ENCODE assay signal across 8 cellular contexts in the genomic region with DNA sequence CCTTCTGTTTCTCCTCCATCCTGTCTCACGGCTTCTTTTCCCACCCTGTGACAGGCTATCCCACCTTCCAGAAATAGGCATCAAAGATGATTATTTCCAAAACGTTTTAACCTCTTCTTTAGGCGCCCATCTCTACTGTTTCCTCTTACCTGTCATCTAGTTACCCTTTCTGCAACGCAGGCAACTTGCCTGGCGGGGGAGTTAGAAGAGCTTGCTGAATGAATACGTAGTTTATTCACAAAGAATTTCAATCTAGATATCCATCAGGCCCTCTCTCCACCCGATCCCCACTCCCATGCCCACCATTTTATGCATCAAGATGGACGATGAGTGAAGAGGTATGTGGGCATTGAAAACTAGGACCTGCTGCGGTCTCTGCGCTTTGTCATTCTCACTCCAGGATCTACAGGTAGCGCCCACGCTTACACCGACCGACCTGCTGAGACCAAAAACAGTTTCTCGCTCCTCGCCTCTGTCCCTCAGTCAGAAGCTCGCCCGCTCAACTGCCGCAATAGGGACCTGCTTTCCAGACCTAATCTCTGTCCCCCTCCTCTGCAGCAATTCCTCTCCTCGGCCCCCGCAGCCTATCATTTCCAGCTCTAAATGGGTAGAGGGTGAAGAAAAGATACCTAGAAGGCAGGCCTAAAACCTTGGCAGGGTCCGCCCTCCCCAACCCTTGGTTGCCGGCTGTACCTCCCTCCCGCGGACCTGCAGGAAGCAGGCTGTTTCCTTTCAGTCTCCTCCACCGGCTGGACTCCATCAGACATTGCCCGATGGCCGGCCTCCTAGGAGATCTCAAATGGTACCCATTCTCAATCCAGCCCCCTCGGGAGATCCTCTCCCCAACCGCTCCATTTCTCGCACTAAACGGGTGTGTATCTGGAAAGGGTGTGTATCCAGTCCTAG. TPM values are rescaled to one million over a fixed set of nuclear protein-coding genes. Genes with fewer than 3 reads are reported as not detected.
DNase-seq lines count a peak whose midpoint lies in the region; ATAC-seq and TF ChIP-seq lines count a peak whose summit lies in the region.

No MANE protein-coding gene starts in this region.

- POLR2A ChIA-PET in activated B cell treated with CpG ODN at 0.5 μM for 24 hours (lab: Charles Lee): interaction anchor here (1.5 kb wide), 1 partner anchor 224 kb away, joined by 8 read pairs; the partner anchor contains the start of gene ZMAT1

- H3K27ac Mint-ChIP-seq in activated B cell treated with CpG ODN at 0.5 μM for 24 hours (peak overlapping the region; percentile 75), nephron (peak overlapping the region; percentile 44 to 82 (median 78))

- H3K36me3 Mint-ChIP-seq in activated B cell treated with CpG ODN at 0.5 μM for 24 hours (ENCODE audit: low read depth) (no peaks in the 10 kb centered on the region), nephron (ENCODE audit: low read depth) (no peaks in the 10 kb centered on the region)

- intact Hi-C loops in activated B cell treated with CpG ODN at 0.5 μM for 24 hours (cut with micrococcal nuclease): loop anchor here (5.0 kb wide), 1 partner anchor 502 kb away; no protein-coding TSS in a partner anchor

- peaks cover 4% of the 10 kb centered on the region for H3K27me3 Mint-ChIP-seq in activated B cell treated with CpG ODN at 0.5 μM for 24 hours
- peaks cover 24% of the 10 kb centered on the region for H3K27me3 Mint-ChIP-seq in nephron (ENCODE audit: low read depth)

- no peaks in the 10 kb centered on the region for H3K9me3 Mint-ChIP-seq in activated B cell treated with CpG ODN at 0.5 μM for 24 hours
- H3K9me3 Mint-ChIP-seq in nephron: peaks cover 7% of the 10 kb centered on the region

- H3K4me1 Mint-ChIP-seq in activated B cell treated with CpG ODN at 0.5 μM for 24 hours: peaks cover 16% of the 10 kb centered on the region
- H3K4me1 Mint-ChIP-seq in nephron: no peaks in the 10 kb centered on the region

- DNase-seq in activated B cell treated with CpG ODN at 0.5 μM for 24 hours (no peak), T1000 (lab: John Stamatoyannopoulos, UW) (no peak), NK-92 (lab: John Stamatoyannopoulos, UW; ENCODE audit: unreplicated experiment) (no peak), H4 (ENCODE audit: low spot score) (no peak)
- peak; percentile 1 for DNase-seq in effector CD8-positive, alpha-beta T cell (lab: John Stamatoyannopoulos, UW)

- CTCF ChIA-PET in activated B cell treated with CpG ODN at 0.5 μM for 24 hours (lab: Charles Lee): no interaction called here

- H3K4me3 Mint-ChIP-seq in activated B cell treated with CpG ODN at 0.5 μM for 24 hours: peak overlapping the region; percentile 89
- H3K4me3 Mint-ChIP-seq in nephron: peak overlapping the region; percentile 92 to 96 (median 94)

- ATAC-seq in GM19023 (IDR thresholded peaks at IDR 0.05; ENCODE audit: unreplicated experiment) (peak; percentile 44), HG03097 (IDR thresholded peaks at IDR 0.05; ENCODE audit: low FRiP score, unreplicated experiment) (peak; percentile 31), activated B cell treated with CpG ODN at 0.5 μM for 24 hours (ENCODE audit: low read depth) (peak; percentile 47)

- TF ChIP-seq CTCF in activated B cell treated with CpG ODN at 0.5 μM for 24 hours (IDR thresholded peaks at IDR 0.05): no peak
- TF ChIP-seq CTCF in nephron (IDR thresholded peaks at IDR 0.05; ENCODE audit: unreplicated experiment in 3 of 3): no peak

RNA-seq across cellular contexts. Expression of gene BEX5, which starts 0.6 kb away (rescaled TPM):
- total RNA-seq in activated B cell treated with CpG ODN at 0.5 μM for 24 hours: 0.61 and 1.2 TPM in 2 replicates
- total RNA-seq in H4 (2014; rRNA removed; shearing (Covaris generic)): 1.3 TPM in 1 of 2 replicates, not detected in the other

RNA-seq across cellular contexts. Expression of gene TCEAL6, which starts 12.9 kb away (rescaled TPM):
- not detected in 2 replicates for total RNA-seq in activated B cell treated with CpG ODN at 0.5 μM for 24 hours
- total RNA-seq in H4 (2014; rRNA removed; shearing (Covaris generic)): not detected in 2 replicates

RNA-seq across cellular contexts. Expression of gene TCEAL2, which starts 29.7 kb away (rescaled TPM):
- total RNA-seq in activated B cell treated with CpG ODN at 0.5 μM for 24 hours: not detected in 2 replicates
- 2.6 and 3.8 TPM in 2 replicates for total RNA-seq in H4 (2014; rRNA removed; shearing (Covaris generic))

RNA-seq across cellular contexts. Expression of gene TCP11X1, which starts 59.9 kb away (rescaled TPM):
- total RNA-seq in activated B cell treated with CpG ODN at 0.5 μM for 24 hours: not detected in 2 replicates
- 0.06 TPM in 1 of 2 replicates, not detected in the other for total RNA-seq in H4 (2014; rRNA removed; shearing (Covaris generic))
